8 cellular contexts compared by ENCODE assay signal in the genomic region with DNA sequence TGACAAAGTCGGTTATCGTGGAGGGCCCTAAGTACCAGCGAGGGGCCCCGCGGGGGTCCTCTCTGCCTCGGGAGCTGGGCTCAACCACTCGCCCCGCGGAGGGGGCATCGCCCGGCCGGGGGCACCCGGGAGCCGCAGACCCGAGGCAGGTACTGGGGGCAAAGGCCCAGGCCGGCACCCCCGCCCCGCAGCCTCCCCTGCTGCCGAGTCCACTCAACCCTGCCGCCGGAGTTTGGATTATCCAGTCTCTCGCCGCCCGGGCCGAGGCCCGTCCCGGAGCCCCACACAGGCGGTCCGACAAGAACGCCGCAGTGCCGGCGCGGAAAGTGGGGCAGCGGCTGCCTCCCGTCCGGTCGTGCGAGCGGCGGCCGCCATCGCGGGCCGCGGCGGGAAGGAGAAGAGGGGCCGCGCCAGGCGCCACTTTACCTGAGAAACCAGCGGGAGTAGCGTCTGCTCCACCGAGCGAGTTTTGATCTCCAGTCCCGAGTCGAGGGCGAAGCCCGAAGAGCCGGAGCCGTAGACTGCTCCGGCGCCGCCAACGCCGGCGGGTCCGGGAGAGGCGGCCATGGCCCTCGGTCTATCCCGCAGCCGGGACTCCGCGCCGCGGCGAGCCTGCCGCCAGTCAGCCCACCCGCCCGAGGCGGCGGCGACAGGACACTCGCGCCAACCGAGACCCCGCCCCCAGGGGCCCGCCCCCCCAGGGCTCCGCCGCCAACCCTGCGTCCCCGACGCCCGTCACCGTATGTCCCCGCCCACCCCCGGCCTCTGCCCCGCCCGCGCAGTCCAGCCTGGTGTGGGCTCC. TPM values are rescaled to one million over a fixed set of nuclear protein-coding genes. Genes with fewer than 3 reads are reported as not detected.
DNase-seq lines count a peak whose midpoint lies in the region; ATAC-seq and TF ChIP-seq lines count a peak whose summit lies in the region.

A gene with protein sequence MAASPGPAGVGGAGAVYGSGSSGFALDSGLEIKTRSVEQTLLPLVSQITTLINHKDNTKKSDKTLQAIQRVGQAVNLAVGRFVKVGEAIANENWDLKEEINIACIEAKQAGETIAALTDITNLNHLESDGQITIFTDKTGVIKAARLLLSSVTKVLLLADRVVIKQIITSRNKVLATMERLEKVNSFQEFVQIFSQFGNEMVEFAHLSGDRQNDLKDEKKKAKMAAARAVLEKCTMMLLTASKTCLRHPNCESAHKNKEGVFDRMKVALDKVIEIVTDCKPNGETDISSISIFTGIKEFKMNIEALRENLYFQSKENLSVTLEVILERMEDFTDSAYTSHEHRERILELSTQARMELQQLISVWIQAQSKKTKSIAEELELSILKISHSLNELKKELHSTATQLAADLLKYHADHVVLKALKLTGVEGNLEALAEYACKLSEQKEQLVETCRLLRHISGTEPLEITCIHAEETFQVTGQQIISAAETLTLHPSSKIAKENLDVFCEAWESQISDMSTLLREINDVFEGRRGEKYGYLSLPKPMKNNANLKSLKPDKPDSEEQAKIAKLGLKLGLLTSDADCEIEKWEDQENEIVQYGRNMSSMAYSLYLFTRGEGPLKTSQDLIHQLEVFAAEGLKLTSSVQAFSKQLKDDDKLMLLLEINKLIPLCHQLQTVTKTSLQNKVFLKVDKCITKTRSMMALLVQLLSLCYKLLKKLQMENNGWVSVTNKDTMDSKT (minus strand): TSS at position 624 of the 802 bp plus-strand sequence. CDS start 57 bp downstream, at position 567.

- H4K20me1 ChIP-seq in BLaER1 = no peaks in the 10 kb centered on the region

- no peaks in the 10 kb centered on the region for H3K27me3 Mint-ChIP-seq in mesothelial cell of epicardium (ENCODE audit: low read depth)

- H3K27ac Mint-ChIP-seq in mesothelial cell of epicardium = peak within 1 kb of the TSS; percentile 99

- H3K4me2 ChIP-seq in BLaER1 = peak within 1 kb of the TSS; percentile 94

- H3K4me3 ChIP-seq in BLaER1 = peak within 1 kb of the TSS; percentile 90
- peak within 1 kb of the TSS; percentile 66 for H3K4me3 ChIP-seq in endocrine pancreas (ENCODE audit: control insufficient read depth, insufficient read depth, low read length)

- peaks cover 75% of the 10 kb centered on the region for H3K4me1 ChIP-seq in BLaER1
- peaks cover 15% of the 10 kb centered on the region for H3K4me1 ChIP-seq in endocrine pancreas (ENCODE audit: control insufficient read depth, insufficient read depth, low read length)

- H3K9me3 ChIP-seq in BLaER1 (no peaks in the 10 kb centered on the region), endocrine pancreas (ENCODE audit: control insufficient read depth, low read length) (no peaks in the 10 kb centered on the region)

- no peaks in the 10 kb centered on the region for H3K36me3 Mint-ChIP-seq in mesothelial cell of epicardium

- H3K4me1 Mint-ChIP-seq in mesothelial cell of epicardium = peaks cover 40% of the 10 kb centered on the region

- no peak for TF ChIP-seq CTCF in mesothelial cell of epicardium (IDR thresholded peaks at IDR 0.05; ENCODE audit: unreplicated experiment)

- no peaks in the 10 kb centered on the region for H3K27me3 ChIP-seq in BLaER1
- no peaks in the 10 kb centered on the region for H3K27me3 ChIP-seq in endocrine pancreas (ENCODE audit: control insufficient read depth, insufficient read depth, low read length)

- H3K9ac ChIP-seq in BLaER1 = peak within 1 kb of the TSS; percentile 93
- peak within 1 kb of the TSS; percentile 74 for H3K9ac ChIP-seq in endocrine pancreas (ENCODE audit: control insufficient read depth, insufficient read depth, low read length)

- DNase-seq in GM19240 (ENCODE audit: insufficient read length, low spot score) (peak; percentile 67), NCI-H748 treated with DMSO at 0.1 percent for 48 hours (lab: John Stamatoyannopoulos, UW) (peak; percentile 87), mesothelial cell of epicardium (ENCODE audit: low spot score in 2 of 2, unreplicated experiment in 2 of 2) (peak; percentile 89 to 93)
- DNase-seq in activated CD8-positive, alpha-beta memory T cell treated with anti-CD3 and anti-CD28 coated beads for 48 hours (ENCODE audit: low read depth in 2 of 3, low spot score in 2 of 3) = peak; percentile 67 to 75 (median 72)
- peak; percentile 76 to 77 for DNase-seq in stimulated activated CD8-positive, alpha-beta memory T cell treated with anti-CD3 and anti-CD28 coated beads, Interleukin-2, amount 100 ng/mL, for 1 hour (ENCODE audit: low read depth in 2 of 2)

- H3K36me3 ChIP-seq in BLaER1 = no peaks in the 10 kb centered on the region; the same call in 1 of the 2 replicates
- no peaks in the 10 kb centered on the region for H3K36me3 ChIP-seq in endocrine pancreas (ENCODE audit: control insufficient read depth, insufficient read depth, low read length)

- peak; percentile 57 for ATAC-seq in HG03442 (IDR thresholded peaks at IDR 0.05; ENCODE audit: unreplicated experiment)

- H3K27ac ChIP-seq in BLaER1 = peak within 1 kb of the TSS; percentile 91

- no peaks in the 10 kb centered on the region for H3K9me3 Mint-ChIP-seq in mesothelial cell of epicardium

- peak within 1 kb of the TSS; percentile 94 for H3K4me3 Mint-ChIP-seq in mesothelial cell of epicardium

RNA-seq across cellular contexts. Expression of the gene that starts here (rescaled TPM):
- 26.7 to 28.1 TPM (median 27.9 TPM) in 3 replicates for total RNA-seq in mesothelial cell of epicardium

Comparison
In these comparisons a context has a peak if more than half of its experiments do, and no peak if none do; other contexts are left out.
1. Peak in every context shown above with its lines: DNase-seq, ATAC-seq, H3K4me3 ChIP-seq and H3K27ac ChIP-seq.